28 cellular contexts compared by ENCODE assay signal in genomic region chr1:47576758-47577115, GRCh38.
"Had no signal": no experiment of that assay in that cellular context is flagged by ENCODE, and none has a peak within 500 bp of the region (broad histone marks: within the 10 kb centered on the region; RNA-seq: fewer than 3 reads in every experiment).

No MANE protein-coding gene starts in this region.

- H3K4me1 Mint-ChIP-seq: IgD-negative memory B cell, T-helper 17 cell had no signal

- H3K4me2 ChIP-seq: KMS-11 had no signal

- H3K4me3 ChIP-seq: cardiac muscle cell, MG63, Peyer's patch had no signal

- H3K36me3 ChIP-seq: brain microvascular endothelial cell, cardiac muscle cell, MG63, Peyer's patch had no signal

- H3K27me3 ChIP-seq: brain microvascular endothelial cell, cardiac muscle cell, MG63, Peyer's patch had no signal

- H3K9me3 Mint-ChIP-seq: activated naive CD4-positive, alpha-beta T cell treated with anti-CD3 and anti-CD28 coated beads, Interleukin-2, amount 50 U/mL, for 72 hours; activated T-cell treated with anti-CD3 and anti-CD28 coated beads, Interleukin-2, amount 50 U/mL, for 4 hours; WTC11 had no signal

- H3K4me3 Mint-ChIP-seq: activated T-cell treated with anti-CD3 and anti-CD28 coated beads, Interleukin-2, amount 50 U/mL, for 4 hours; T-helper 17 cell; WTC11 had no signal

- H3K36me3 Mint-ChIP-seq: activated naive CD4-positive, alpha-beta T cell treated with anti-CD3 and anti-CD28 coated beads, Interleukin-2, amount 50 U/mL, for 72 hours; IgD-negative memory B cell; WTC11 had no signal

- H3K27ac ChIP-seq: brain microvascular endothelial cell, cardiac muscle cell, KMS-11, Peyer's patch, RWPE1 had no signal

- H3K27ac Mint-ChIP-seq: activated naive CD4-positive, alpha-beta T cell treated with anti-CD3 and anti-CD28 coated beads, Interleukin-2, amount 50 U/mL, for 72 hours; IgD-negative memory B cell; T-helper 17 cell; WTC11 had no signal

- DNase-seq: activated CD4-positive, alpha-beta T cell treated with anti-CD3 and anti-CD28 coated beads for 48 hours; activated CD4-positive, alpha-beta T cell treated with anti-CD3 and anti-CD28 coated beads, Interleukin-2, amount 50 U/mL, for 4 hours; activated CD4-positive, CD25-positive, alpha-beta regulatory T cell treated with anti-CD3 and anti-CD28 coated beads, Interleukin-2, amount 50 U/mL, for 72 hours; activated CD8-positive, alpha-beta memory T cell treated with anti-CD3 and anti-CD28 coated beads for 24 hours; activated naive CD4-positive, alpha-beta T cell treated with Interleukin-2 at 50 U/mL for 16 hours; activated T-cell treated with anti-CD3 and anti-CD28 coated beads, Interleukin-2, amount 50 U/mL, for 4 hours; amygdala; MG63; NCI-H1105; NCI-H1436; NCI-H1694 treated with DMSO at 0.1 percent for 48 hours; NCI-H2029 treated with DMSO at 0.1 percent for 48 hours; NCI-H345; NCI-H510A; NCI-H69; NK-92 treated with Interleukin-12 subunit alpha and Interleukin-12 subunit beta, amount 100 ng/mL, for 24 hours; OCI-M1; Right ventricle myocardium superior; T-helper 17 cell; T-helper 9 cell had no signal

- H3K9me3 ChIP-seq: MG63, Peyer's patch had no signal

- H3K9ac ChIP-seq: KMS-11 had no signal
